Comparison of ENCODE assay signal across 8 cellular contexts in the genomic region with DNA sequence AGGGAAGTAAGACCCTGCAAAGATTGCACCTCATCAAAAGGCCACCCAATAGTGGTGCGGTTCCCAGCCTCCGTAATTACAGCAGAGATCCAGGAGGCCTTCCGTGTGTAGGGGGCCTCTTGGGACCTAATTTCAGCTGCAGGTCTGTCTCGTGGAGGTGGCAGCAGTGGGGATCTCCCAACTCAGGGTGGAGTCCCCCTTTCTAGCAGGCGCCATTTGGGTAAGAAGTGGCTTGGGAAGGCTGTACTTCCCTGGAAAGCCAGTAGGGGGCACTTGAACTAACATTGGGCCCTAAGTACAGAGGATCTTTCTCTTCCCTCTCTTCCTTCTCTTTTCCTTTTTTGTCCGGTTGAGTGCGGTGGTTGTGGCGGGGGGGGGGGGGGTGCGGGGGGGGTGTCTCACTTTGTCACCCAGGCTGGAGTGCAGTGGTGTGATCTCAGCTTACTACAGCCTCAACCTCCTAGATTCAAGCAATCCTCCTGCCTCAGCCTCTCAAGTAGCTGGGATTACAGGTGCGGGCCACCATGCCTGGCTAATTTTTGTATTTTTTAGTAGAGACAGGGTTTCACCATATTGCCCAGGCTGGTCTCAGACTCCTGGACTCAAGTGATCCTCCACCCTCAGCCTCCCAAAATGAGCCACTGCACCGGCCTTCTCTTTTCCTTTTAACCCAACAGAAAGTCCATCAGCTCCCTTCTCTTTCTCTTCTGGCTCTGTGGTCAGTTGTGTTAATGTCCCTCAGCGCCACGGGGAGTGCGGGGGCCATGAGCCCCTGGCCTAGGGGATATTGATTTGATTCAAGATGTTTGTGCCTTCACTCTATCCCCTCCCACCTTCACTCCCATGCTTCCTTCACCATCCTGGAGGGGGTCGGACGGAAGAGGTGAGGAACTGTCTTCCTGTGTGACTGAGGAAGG. TPM values are rescaled to one million over a fixed set of nuclear protein-coding genes. Genes with fewer than 3 reads are reported as not detected.
DNase-seq lines count a peak whose midpoint lies in the region; ATAC-seq and TF ChIP-seq lines count a peak whose summit lies in the region.

No MANE protein-coding gene starts in this region.

- peaks cover 81% of the 10 kb centered on the region for H3K36me3 Mint-ChIP-seq in Caco-2 (ENCODE audit: insufficient read depth, unreplicated experiment)
- peaks cover 6 to 16% of the 10 kb centered on the region in 2 donors for H3K36me3 Mint-ChIP-seq in activated T-cell treated with anti-CD3 and anti-CD28 coated beads, Interleukin-2, amount 50 U/mL, for 72 hours (ENCODE audit: insufficient read depth in 2 of 2)

- TF ChIP-seq CTCF in Caco-2 (IDR thresholded peaks at IDR 0.05; ENCODE audit: insufficient read depth in 1 of 2, low read depth in 1 of 2, low read length in 1 of 2, severe bottlenecking in 1 of 2, unreplicated experiment in 1 of 2), result peak; percentile 54 to 61

- no TSS peak for BruUV-seq in Caco-2 (replicated peaks; lab: Mats Ljungman, UMichigan)

- H3K27me3 Mint-ChIP-seq in Caco-2 (ENCODE audit: insufficient read depth, unreplicated experiment), result no peaks in the 10 kb centered on the region
- H3K27me3 Mint-ChIP-seq in activated T-cell treated with anti-CD3 and anti-CD28 coated beads, Interleukin-2, amount 50 U/mL, for 72 hours (ENCODE audit: low read depth), result no peaks in the 10 kb centered on the region

- peak overlapping the region; percentile 65 for H3K27ac Mint-ChIP-seq in Caco-2 (ENCODE audit: unreplicated experiment)
- H3K27ac Mint-ChIP-seq in activated T-cell treated with anti-CD3 and anti-CD28 coated beads, Interleukin-2, amount 50 U/mL, for 72 hours, result peak overlapping the region; percentile 3

- H3K9me3 ChIP-seq in Caco-2, result no peaks in the 10 kb centered on the region

- H3K36me3 ChIP-seq in Caco-2 (ENCODE audit: control insufficient read depth, insufficient read depth, low read length), result no peaks in the 10 kb centered on the region; the same call in none of the 2 replicates

- H3K4me3 Mint-ChIP-seq in Caco-2 (ENCODE audit: unreplicated experiment), result no peak overlapping the region
- no peak overlapping the region for H3K4me3 Mint-ChIP-seq in activated T-cell treated with anti-CD3 and anti-CD28 coated beads, Interleukin-2, amount 50 U/mL, for 72 hours

- no peak overlapping the region for H3K4me3 ChIP-seq in Caco-2 (ENCODE audit: low read depth, low read length)

- no peaks in the 10 kb centered on the region for H3K9me3 Mint-ChIP-seq in Caco-2 (ENCODE audit: unreplicated experiment)
- no peaks in the 10 kb centered on the region for H3K9me3 Mint-ChIP-seq in activated T-cell treated with anti-CD3 and anti-CD28 coated beads, Interleukin-2, amount 50 U/mL, for 72 hours

- POLR2A ChIA-PET in Caco-2 (lab: Charles Lee), result interaction anchor here (1.2 kb wide), 1 partner anchor 32 kb away, joined by 3 read pairs; a partner anchor contains a TSS
- POLR2A ChIA-PET in HEK293T (lab: Yijun Ruan, JAX), result no interaction called here

- peaks cover 8% of the 10 kb centered on the region for H3K4me1 Mint-ChIP-seq in Caco-2 (ENCODE audit: low read depth, unreplicated experiment)
- H3K4me1 Mint-ChIP-seq in activated T-cell treated with anti-CD3 and anti-CD28 coated beads, Interleukin-2, amount 50 U/mL, for 72 hours (ENCODE audit: low read depth), result peaks cover 22% of the 10 kb centered on the region

- H3K4me1 ChIP-seq in Caco-2, result no peaks in the 10 kb centered on the region

- intact Hi-C loops in Caco-2 (cut with micrococcal nuclease; ENCODE audit: unreplicated experiment), result loop anchor here (5.0 kb wide), 2 partner anchors 213 to 302 kb away; no protein-coding TSS in a partner anchor

- CTCF ChIA-PET in Caco-2 (lab: Charles Lee) (interaction anchor here (0.6 to 1.5 kb wide), 4 partner anchors 386 to 767 kb away, joined by 3 to 8 read pairs (median 6); no protein-coding TSS in a partner anchor), HEK293T (lab: Yijun Ruan, JAX) (no interaction called here)

- H3K27me3 ChIP-seq in Caco-2 (replicated peaks; ENCODE audit: control insufficient read depth, insufficient read depth, low read length), result no peaks in the 10 kb centered on the region

- peak in 1 of 2 experiments; percentile 33 for DNase-seq in Caco-2
- DNase-seq in HEK293T (ENCODE audit: extremely low spot score), result peak; percentile 44
- DNase-seq in activated T-cell treated with anti-CD3 and anti-CD28 coated beads, Interleukin-2, amount 50 U/mL, for 72 hours, result peak; percentile 12 to 24
- peak; percentile 59 for DNase-seq in mesenteric fat pad (ENCODE audit: low spot score)
- no peak for DNase-seq in NCI-H510A (lab: John Stamatoyannopoulos, UW)
- no peak for DNase-seq in amniotic stem cell (lab: John Stamatoyannopoulos, UW)

- ATAC-seq in activated T-cell treated with anti-CD3 and anti-CD28 coated beads, Interleukin-2, amount 50 U/mL, for 72 hours (replicated peaks in 1 of 2), result no peak
- ATAC-seq in HG02588 (IDR thresholded peaks at IDR 0.05; ENCODE audit: unreplicated experiment), result no peak
- no peak for ATAC-seq in GM21360 (IDR thresholded peaks at IDR 0.05; ENCODE audit: unreplicated experiment)

TF ChIP-seq in HEK293T, 16 proteins besides CTCF, POLR2A, EP300 and RAD21:
- no peak for TF ChIP-seq FOXA1 (IDR thresholded peaks at IDR 0.05)
- no peak for TF ChIP-seq SP1 (IDR thresholded peaks at IDR 0.05)
- TF ChIP-seq HDGF (IDR thresholded peaks at IDR 0.05; ENCODE audit: borderline replicate concordance), result no peak
- TF ChIP-seq NFRKB (IDR thresholded peaks at IDR 0.05), result no peak
- no peak for TF ChIP-seq SUZ12 (IDR thresholded peaks at IDR 0.05)
- no peak for TF ChIP-seq CTBP1 (IDR thresholded peaks at IDR 0.05; ENCODE audit: borderline replicate concordance)
- no peak for TF ChIP-seq TARDBP (IDR thresholded peaks at IDR 0.05)
- TF ChIP-seq BHLHE40 (IDR thresholded peaks at IDR 0.05; ENCODE audit: borderline replicate concordance), result no peak
- no peak for TF ChIP-seq ARNT (IDR thresholded peaks at IDR 0.05)
- TF ChIP-seq, protein P1, sequence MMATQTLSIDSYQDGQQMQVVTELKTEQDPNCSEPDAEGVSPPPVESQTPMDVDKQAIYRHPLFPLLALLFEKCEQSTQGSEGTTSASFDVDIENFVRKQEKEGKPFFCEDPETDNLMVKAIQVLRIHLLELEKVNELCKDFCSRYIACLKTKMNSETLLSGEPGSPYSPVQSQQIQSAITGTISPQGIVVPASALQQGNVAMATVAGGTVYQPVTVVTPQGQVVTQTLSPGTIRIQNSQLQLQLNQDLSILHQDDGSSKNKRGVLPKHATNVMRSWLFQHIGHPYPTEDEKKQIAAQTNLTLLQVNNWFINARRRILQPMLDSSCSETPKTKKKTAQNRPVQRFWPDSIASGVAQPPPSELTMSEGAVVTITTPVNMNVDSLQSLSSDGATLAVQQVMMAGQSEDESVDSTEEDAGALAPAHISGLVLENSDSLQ (IDR thresholded peaks at IDR 0.05), result no peak
- TF ChIP-seq FOXM1 (IDR thresholded peaks at IDR 0.05; ENCODE audit: borderline replicate concordance), result no peak
- no peak for TF ChIP-seq L3MBTL2 (conservative IDR thresholded peaks at IDR 0.05)
- no peak for TF ChIP-seq ELF4 (IDR thresholded peaks at IDR 0.05)
- no peak for TF ChIP-seq LEF1 (IDR thresholded peaks at IDR 0.05; ENCODE audit: borderline replicate concordance)
- TF ChIP-seq ZNF384 (IDR thresholded peaks at IDR 0.05), result no peak
- no peak for TF ChIP-seq FOXK2 (IDR thresholded peaks at IDR 0.05)
TF ChIP-seq in HEK293T: peak in this region for 0.

RNA-seq across cellular contexts. Expression of a gene that starts 32.0 kb away (rescaled TPM):
- total RNA-seq in Caco-2 (2022), result 54.8 and 58.3 TPM in 2 replicates
- 10 to 100 TPM; 38.6 to 44.1 TPM for total RNA-seq in activated T-cell treated with anti-CD3 and anti-CD28 coated beads, Interleukin-2, amount 50 U/mL, for 72 hours
- total RNA-seq in mesenteric fat pad, result 3.7 TPM

RNA-seq across cellular contexts. Expression of a gene that starts 32.0 kb away (rescaled TPM):
- total RNA-seq in Caco-2 (2022) (49.4 and 52.8 TPM in 2 replicates), mesenteric fat pad (12.9 TPM)
- 10 to 100 TPM; 25.5 to 29.3 TPM for total RNA-seq in activated T-cell treated with anti-CD3 and anti-CD28 coated beads, Interleukin-2, amount 50 U/mL, for 72 hours

Comparison
In these comparisons a context has a peak if more than half of its experiments do, and no peak if none do; other contexts are left out.
1. DNase-seq: peak in HEK293T (single experiment), activated T-cell treated with anti-CD3 and anti-CD28 coated beads, Interleukin-2, amount 50 U/mL, for 72 hours (2 of 2) and mesenteric fat pad (single experiment); none in NCI-H510A (single experiment) and amniotic stem cell (single experiment).